Comparison of ENCODE assay signal across 9 cellular contexts in the genomic region with DNA sequence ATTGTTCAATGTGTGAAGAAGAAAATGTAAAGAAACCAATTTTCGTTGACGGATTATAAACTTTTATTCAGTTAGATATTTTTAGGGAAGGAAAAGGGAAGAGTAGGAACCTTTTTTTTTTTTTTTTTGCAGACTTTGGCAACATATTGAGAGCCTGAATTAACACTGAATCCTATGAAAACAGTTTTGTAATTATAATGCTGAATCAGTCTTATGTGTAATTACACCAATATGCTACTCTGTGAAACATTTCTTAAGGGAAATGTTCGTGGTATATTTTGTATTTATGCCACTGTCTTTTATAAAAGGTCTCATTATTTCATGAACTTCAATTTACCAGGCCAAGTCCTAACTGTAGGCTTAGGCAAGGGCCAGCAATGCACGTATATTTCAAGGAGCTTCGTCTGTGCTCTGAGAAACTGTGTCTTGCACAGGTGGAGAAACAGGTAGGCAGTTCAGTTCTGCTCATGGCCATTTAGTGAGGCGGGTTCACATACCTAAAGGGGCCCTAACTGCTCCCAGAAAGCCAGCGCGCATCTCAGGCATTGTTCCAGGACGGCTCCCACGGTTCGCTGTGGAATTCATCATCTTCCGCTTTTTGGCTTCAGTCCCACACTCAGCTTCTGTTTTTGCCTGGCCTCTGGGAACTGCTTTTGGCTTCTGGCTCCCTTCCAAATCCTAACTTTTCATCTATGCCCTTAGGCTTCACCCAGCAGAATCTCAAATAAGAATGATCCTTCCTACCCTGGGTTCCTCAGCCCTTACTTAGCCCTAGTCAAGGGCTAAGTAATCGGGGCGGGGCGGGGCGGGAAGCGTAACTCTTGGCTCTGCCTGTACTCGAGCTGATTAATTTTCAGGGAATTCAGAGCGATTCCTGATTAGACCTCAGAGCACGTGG.
DNase-seq lines count a peak whose midpoint lies in the region; ATAC-seq and TF ChIP-seq lines count a peak whose summit lies in the region.
"Had no signal": no experiment of that assay in that cellular context is flagged by ENCODE, and none has a peak within 500 bp of the region (broad histone marks: within the 10 kb centered on the region; RNA-seq: fewer than 3 reads in every experiment).

No MANE protein-coding gene starts in this region.

- H3K27ac Mint-ChIP-seq in WTC11: no peak overlapping the region
- H3K27ac Mint-ChIP-seq in activated naive CD4-positive, alpha-beta T cell treated with anti-CD3 and anti-CD28 coated beads for 36 hours: no peak overlapping the region

- CTCF ChIA-PET in WTC11 (lab: Charles Lee): interaction anchor here (1.7 kb wide), 1 partner anchor 28 kb away, joined by 8 read pairs; no protein-coding TSS in a partner anchor
- CTCF ChIA-PET in activated naive CD4-positive, alpha-beta T cell treated with anti-CD3 and anti-CD28 coated beads for 36 hours (lab: Charles Lee): no interaction called here

- no peaks in the 10 kb centered on the region for H3K27me3 Mint-ChIP-seq in WTC11 (ENCODE audit: low read depth)
- H3K27me3 Mint-ChIP-seq in activated naive CD4-positive, alpha-beta T cell treated with anti-CD3 and anti-CD28 coated beads for 36 hours (ENCODE audit: low read depth): peaks cover 4% of the 10 kb centered on the region

- H3K9me3 Mint-ChIP-seq in WTC11: peaks cover 7% of the 10 kb centered on the region
- no peaks in the 10 kb centered on the region for H3K9me3 Mint-ChIP-seq in activated naive CD4-positive, alpha-beta T cell treated with anti-CD3 and anti-CD28 coated beads for 36 hours

- H3K4me1 Mint-ChIP-seq in WTC11: 0 out of 2 replicates have a peak, but pooled peaks cover 4% of the 10 kb centered on the region
- peaks cover 6% of the 10 kb centered on the region for H3K4me1 Mint-ChIP-seq in activated naive CD4-positive, alpha-beta T cell treated with anti-CD3 and anti-CD28 coated beads for 36 hours (ENCODE audit: low read depth)
- H3K4me1 Mint-ChIP-seq: neural crest cell had no signal

- no peaks in the 10 kb centered on the region for H3K36me3 Mint-ChIP-seq in WTC11
- no peaks in the 10 kb centered on the region for H3K36me3 Mint-ChIP-seq in activated naive CD4-positive, alpha-beta T cell treated with anti-CD3 and anti-CD28 coated beads for 36 hours (ENCODE audit: low read depth)

- DNase-seq in HK-2 (ENCODE audit: unreplicated experiment) (peak; percentile 26), WTC11 (ENCODE audit: low spot score) (no peak), left ventricle myocardium superior (peak; percentile 59), stromal cell of bone marrow (ENCODE audit: low read depth) (peak; percentile 78), NCI-H2227 treated with DMSO at 0.1 percent for 48 hours (lab: John Stamatoyannopoulos, UW) (no peak)
- DNase-seq in activated naive CD4-positive, alpha-beta T cell treated with anti-CD3 and anti-CD28 coated beads for 36 hours: no peak

- no peak overlapping the region for H3K4me3 Mint-ChIP-seq in WTC11
- no peak overlapping the region for H3K4me3 Mint-ChIP-seq in activated naive CD4-positive, alpha-beta T cell treated with anti-CD3 and anti-CD28 coated beads for 36 hours
- H3K4me3 Mint-ChIP-seq: neural crest cell had no signal

- ATAC-seq in WTC11: peak; percentile 48
- ATAC-seq in left ventricle myocardium superior: peak; percentile 93
- no peak for ATAC-seq in HG03196 (IDR thresholded peaks at IDR 0.05; ENCODE audit: unreplicated experiment)
- ATAC-seq in HG03045 (IDR thresholded peaks at IDR 0.05; ENCODE audit: unreplicated experiment): no peak

- intact Hi-C loops in left ventricle myocardium superior (cut with micrococcal nuclease): no loop called here
- intact Hi-C loops in activated naive CD4-positive, alpha-beta T cell treated with anti-CD3 and anti-CD28 coated beads for 36 hours (cut with micrococcal nuclease): no loop called here

- POLR2A ChIA-PET in WTC11 (lab: Charles Lee): no interaction called here

- TF ChIP-seq CTCF in WTC11 (IDR thresholded peaks at IDR 0.05): no peak

TF ChIP-seq in WTC11, 78 proteins besides CTCF, POLR2A, EP300 and RAD21:
- TF ChIP-seq, protein P1, sequence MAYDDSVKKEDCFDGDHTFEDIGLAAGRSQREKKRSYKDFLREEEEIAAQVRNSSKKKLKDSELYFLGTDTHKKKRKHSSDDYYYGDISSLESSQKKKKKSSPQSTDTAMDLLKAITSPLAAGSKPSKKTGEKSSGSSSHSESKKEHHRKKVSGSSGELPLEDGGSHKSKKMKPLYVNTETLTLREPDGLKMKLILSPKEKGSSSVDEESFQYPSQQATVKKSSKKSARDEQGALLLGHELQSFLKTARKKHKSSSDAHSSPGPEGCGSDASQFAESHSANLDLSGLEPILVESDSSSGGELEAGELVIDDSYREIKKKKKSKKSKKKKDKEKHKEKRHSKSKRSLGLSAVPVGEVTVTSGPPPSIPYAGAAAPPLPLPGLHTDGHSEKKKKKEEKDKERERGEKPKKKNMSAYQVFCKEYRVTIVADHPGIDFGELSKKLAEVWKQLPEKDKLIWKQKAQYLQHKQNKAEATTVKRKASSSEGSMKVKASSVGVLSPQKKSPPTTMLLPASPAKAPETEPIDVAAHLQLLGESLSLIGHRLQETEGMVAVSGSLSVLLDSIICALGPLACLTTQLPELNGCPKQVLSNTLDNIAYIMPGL (CRISPR knock-in tag; IDR thresholded peaks at IDR 0.05): no peak

Comparison
In these comparisons a context has a peak if more than half of its experiments do, and no peak if none do; other contexts are left out.
1. DNase-seq: peak in HK-2 (single experiment), left ventricle myocardium superior (single experiment) and stromal cell of bone marrow (single experiment); none in WTC11 (single experiment), NCI-H2227 treated with DMSO at 0.1 percent for 48 hours (single experiment) and activated naive CD4-positive, alpha-beta T cell treated with anti-CD3 and anti-CD28 coated beads for 36 hours (single experiment).
2. ATAC-seq: peak in WTC11 (single experiment) and left ventricle myocardium superior (single experiment); none in HG03196 (single experiment) and HG03045 (single experiment).